22 cellular contexts compared by ENCODE assay signal in genomic region chr6:68400396-68400795, GRCh38.
DNase-seq lines count a peak whose midpoint lies in the region; ATAC-seq and TF ChIP-seq lines count a peak whose summit lies in the region.
"Had no signal": no experiment of that assay in that cellular context is flagged by ENCODE, and none has a peak within 500 bp of the region (broad histone marks: within the 10 kb centered on the region; RNA-seq: fewer than 3 reads in every experiment).

No MANE protein-coding gene starts in this region.

- no peaks in the 10 kb centered on the region for H4K20me1 ChIP-seq in Loucy (ENCODE audit: insufficient read depth, low read length, poor library complexity, severe bottlenecking)

- no peaks in the 10 kb centered on the region for H3K9me2 ChIP-seq in Loucy (replicated peaks; ENCODE audit: low read depth, low read length)

- H3K27ac ChIP-seq in endodermal cell (ENCODE audit: low read depth, low read length), result no peak overlapping the region
- H3K27ac ChIP-seq: lower lobe of right lung, neutrophil, SJSA1, tibial nerve had no signal

- H3K36me3 ChIP-seq in BE2C (no peaks in the 10 kb centered on the region), Loucy (ENCODE audit: insufficient read depth, low read length) (no peaks in the 10 kb centered on the region), endodermal cell (ENCODE audit: control insufficient read depth, insufficient read depth, low read length) (no peaks in the 10 kb centered on the region), H7 (replicated peaks; ENCODE audit: control insufficient read depth, insufficient read depth, low read length) (no peaks in the 10 kb centered on the region)
- H3K36me3 ChIP-seq: lower lobe of right lung, neutrophil, SJSA1, tibial nerve had no signal

- DNase-seq in BE2C, result no peak
- DNase-seq in endodermal cell, result peak; percentile 63
- DNase-seq in nucleus accumbens (lab: John Stamatoyannopoulos, UW), result no peak
- no peak for DNase-seq in H7
- DNase-seq: activated CD4-positive, alpha-beta memory T cell treated with anti-CD3 and anti-CD28 coated beads, Interleukin-2, amount 10 ng/mL, durations not matched to agents 7 days and 5 days; activated naive CD4-positive, alpha-beta T cell treated with anti-CD3 and anti-CD28 coated beads for 36 hours; anterior cingulate cortex; dermis blood vessel endothelial cell; GOT3; NCI-H146; NCI-H748 treated with DMSO at 0.1 percent for 48 hours; stimulated activated CD4-positive, alpha-beta T cell treated with anti-CD3 and anti-CD28 coated beads, Interleukin-4, amount 100 ng/mL, for 1 hour; stimulated activated naive CD8-positive, alpha-beta T cell treated with anti-CD3 and anti-CD28 coated beads, Interleukin-15, Interleukin-2, amounts not matched to agents 100 U/mL and 50 U/mL, for 24 hours had no signal

- H3K27me3 Mint-ChIP-seq in endodermal cell (ENCODE audit: insufficient read depth), result no peaks in the 10 kb centered on the region
- H3K27me3 Mint-ChIP-seq: activated CD4-positive, alpha-beta memory T cell treated with anti-CD3 and anti-CD28 coated beads, Interleukin-2, amount 10 ng/mL, durations not matched to agents 7 days and 5 days had no signal

- peaks cover 18% of the 10 kb centered on the region for H3K9me3 Mint-ChIP-seq in endodermal cell

- H3K4me3 Mint-ChIP-seq in endodermal cell, result no peak overlapping the region
- H3K4me3 Mint-ChIP-seq: activated CD4-positive, alpha-beta memory T cell treated with anti-CD3 and anti-CD28 coated beads, Interleukin-2, amount 10 ng/mL, durations not matched to agents 7 days and 5 days; activated naive CD4-positive, alpha-beta T cell treated with anti-CD3 and anti-CD28 coated beads for 36 hours had no signal

- H3K27ac Mint-ChIP-seq in endodermal cell, result no peak overlapping the region
- H3K27ac Mint-ChIP-seq: activated CD4-positive, alpha-beta memory T cell treated with anti-CD3 and anti-CD28 coated beads, Interleukin-2, amount 10 ng/mL, durations not matched to agents 7 days and 5 days; activated naive CD4-positive, alpha-beta T cell treated with anti-CD3 and anti-CD28 coated beads for 36 hours had no signal

- H3K9me3 ChIP-seq in BE2C (no peaks in the 10 kb centered on the region; the same call in 1 of the 2 replicates), Loucy (ENCODE audit: insufficient read depth, low read depth, low read length) (no peaks in the 10 kb centered on the region), endodermal cell (ENCODE audit: control insufficient read depth, low read length) (peaks cover 20% of the 10 kb centered on the region)
- H3K9me3 ChIP-seq: neutrophil had no signal

- peaks cover 4% of the 10 kb centered on the region for H3K4me1 Mint-ChIP-seq in endodermal cell
- H3K4me1 Mint-ChIP-seq: activated CD4-positive, alpha-beta memory T cell treated with anti-CD3 and anti-CD28 coated beads, Interleukin-2, amount 10 ng/mL, durations not matched to agents 7 days and 5 days had no signal

- no peaks in the 10 kb centered on the region for H3K36me3 Mint-ChIP-seq in endodermal cell (ENCODE audit: low read depth)

- H3K4me2 ChIP-seq in Loucy (ENCODE audit: low read depth, low read length, poor library complexity, severe bottlenecking), result no peak overlapping the region
- H3K4me2 ChIP-seq: smooth muscle cell had no signal

- H3K27me3 ChIP-seq in BE2C (no peaks in the 10 kb centered on the region), Loucy (ENCODE audit: insufficient read depth, low read length, poor library complexity, severe bottlenecking) (no peaks in the 10 kb centered on the region), endodermal cell (ENCODE audit: control insufficient read depth, insufficient read depth, low read length, poor library complexity, severe bottlenecking) (no peaks in the 10 kb centered on the region), H7 (ENCODE audit: control insufficient read depth, insufficient read depth, low read length) (no peaks in the 10 kb centered on the region)
- H3K27me3 ChIP-seq: neutrophil, SJSA1, tibial nerve had no signal

- H3K4me3 ChIP-seq in BE2C (ENCODE audit: low read depth, low read length) (no peak overlapping the region), GM12875 (ENCODE audit: low read depth, low read length) (no peak overlapping the region), Loucy (ENCODE audit: low read length, poor library complexity, severe bottlenecking) (no peak overlapping the region), endodermal cell (ENCODE audit: low read length) (no peak overlapping the region), H7 (ENCODE audit: insufficient read depth, low read depth, low read length) (no peak overlapping the region)
- H3K4me3 ChIP-seq: lower lobe of right lung, SJSA1, smooth muscle cell, tibial nerve had no signal

- no peaks in the 10 kb centered on the region for H3K79me2 ChIP-seq in Loucy (ENCODE audit: insufficient read depth, low read length)

- no peaks in the 10 kb centered on the region for H3F3A ChIP-seq in Loucy (ENCODE audit: low read depth)

- no peaks in the 10 kb centered on the region for H3K4me1 ChIP-seq in BE2C
- H3K4me1 ChIP-seq in Loucy (ENCODE audit: insufficient read depth, low read length, poor library complexity, severe bottlenecking), result no peaks in the 10 kb centered on the region
- no peaks in the 10 kb centered on the region for H3K4me1 ChIP-seq in endodermal cell (ENCODE audit: control insufficient read depth, insufficient read depth, low read length)
- H3K4me1 ChIP-seq: lower lobe of right lung, SJSA1, tibial nerve had no signal

- ATAC-seq in GM21447 (IDR thresholded peaks at IDR 0.05; ENCODE audit: unreplicated experiment) (no peak), GM19351 (IDR thresholded peaks at IDR 0.05; ENCODE audit: unreplicated experiment) (no peak)
- ATAC-seq: stimulated activated naive CD8-positive, alpha-beta T cell treated with anti-CD3 and anti-CD28 coated beads, Interleukin-15, Interleukin-2, amounts not matched to agents 100 U/mL and 50 U/mL, for 24 hours had no signal

- TF ChIP-seq CTCF in BE2C (IDR thresholded peaks at IDR 0.05; ENCODE audit: low read depth, low read length) (peak; percentile 47), GM12875 (IDR thresholded peaks at IDR 0.05; ENCODE audit: borderline replicate concordance, insufficient read depth, low read depth, low read length) (peak; percentile 34; the same call in 1 of the 2 replicates), Loucy (conservative IDR thresholded peaks at IDR 0.05; ENCODE audit: low read length) (peak; percentile 35), endodermal cell (conservative IDR thresholded peaks at IDR 0.05) (peak; percentile 60)

- no peak overlapping the region for H3K9ac ChIP-seq in Loucy (ENCODE audit: low read depth, low read length, poor library complexity, severe bottlenecking)
- H3K9ac ChIP-seq in endodermal cell (ENCODE audit: extremely low read depth, low read length, poor library complexity, severe bottlenecking), result no peak overlapping the region

- no peak overlapping the region for H2AFZ ChIP-seq in Loucy (ENCODE audit: low read length)

- WGBS in endodermal cell (ENCODE audit: insufficient coverage in 1 of 2, insufficient read length in 1 of 2), 2 experiments, result 79 to 90% methylated on average over 2 of the region's 2 CpGs
